In the genomic region with DNA sequence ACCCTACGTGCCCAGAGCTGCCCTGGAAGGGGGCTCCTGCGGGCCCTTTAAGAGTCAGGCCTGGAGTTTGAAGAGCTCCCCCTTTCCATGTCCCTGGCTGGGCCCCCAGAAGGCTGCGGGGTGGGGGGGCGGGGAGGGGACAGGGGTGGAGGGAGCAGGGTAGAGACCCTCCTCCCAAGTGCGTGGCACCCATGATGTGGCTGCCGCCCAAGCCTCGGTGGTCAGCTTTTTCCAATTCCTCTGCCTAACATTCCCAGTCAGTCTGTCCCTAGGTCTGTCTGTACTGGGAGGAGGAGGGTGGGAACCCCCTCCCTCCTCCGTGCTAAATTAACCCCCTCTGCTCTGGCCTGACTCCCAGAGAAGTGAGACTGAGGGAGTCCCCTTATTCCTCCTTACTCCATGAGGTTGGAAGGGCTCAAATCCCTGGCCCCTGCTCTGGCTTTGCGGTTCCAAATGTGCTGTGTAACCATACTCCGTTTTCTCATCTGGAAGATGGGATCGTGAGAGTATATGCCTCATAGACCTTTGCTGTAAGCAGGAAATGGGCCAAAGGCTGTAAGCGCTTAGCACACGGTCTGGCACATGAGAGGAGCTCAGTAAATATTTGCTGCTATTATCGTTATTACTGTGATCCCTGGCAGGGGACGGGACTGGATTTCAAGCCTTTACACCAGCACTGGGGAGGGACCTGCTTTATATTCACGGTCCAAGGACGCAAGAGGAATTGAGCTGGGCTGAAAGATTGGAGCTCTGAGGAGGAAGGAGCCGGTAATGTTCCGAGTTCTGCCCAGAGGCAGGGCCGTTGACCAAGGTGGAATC, we compare ENCODE assay signal across 9 cellular contexts. TPM values are rescaled to one million over a fixed set of nuclear protein-coding genes. Genes with fewer than 3 reads are reported as not detected.
DNase-seq lines count a peak whose midpoint lies in the region; ATAC-seq and TF ChIP-seq lines count a peak whose summit lies in the region.
"Had no signal": no experiment of that assay in that cellular context is flagged by ENCODE, and none has a peak within 500 bp of the region (broad histone marks: within the 10 kb centered on the region; RNA-seq: fewer than 3 reads in every experiment).

No MANE protein-coding gene starts in this region.

- POLR2A ChIA-PET in activated CD4-positive, alpha-beta T cell treated with anti-CD3 and anti-CD28 coated beads, Interleukin-2, amount 10 ng/mL, durations not matched to agents 7 days and 5 days (lab: Charles Lee): no interaction called here

- peaks cover 29% of the 10 kb centered on the region for H3K4me1 Mint-ChIP-seq in activated CD4-positive, alpha-beta T cell treated with anti-CD3 and anti-CD28 coated beads, Interleukin-2, amount 10 ng/mL, durations not matched to agents 7 days and 5 days

- H4K8ac ChIP-seq in trophoblast cell (ENCODE audit: low read depth, low read length): peak overlapping the region; percentile 74

- H3K27ac ChIP-seq in RWPE2 (ENCODE audit: poor library complexity, severe bottlenecking): peak overlapping the region; percentile 93
- H3K27ac ChIP-seq in trophoblast cell (ENCODE audit: low read depth, low read length): peak overlapping the region; percentile 65

- no peak overlapping the region for H3K9ac ChIP-seq in trophoblast cell (ENCODE audit: low read length)

- H4K91ac ChIP-seq in trophoblast cell (ENCODE audit: low read depth, low read length): peak overlapping the region; percentile 88

- no peaks in the 10 kb centered on the region for H3K9me3 ChIP-seq in RWPE2 (ENCODE audit: severe bottlenecking)
- H3K9me3 ChIP-seq in trophoblast cell (ENCODE audit: insufficient read depth, low read depth, low read length): no peaks in the 10 kb centered on the region

- CTCF ChIA-PET in activated CD4-positive, alpha-beta T cell treated with anti-CD3 and anti-CD28 coated beads, Interleukin-2, amount 10 ng/mL, durations not matched to agents 7 days and 5 days (lab: Charles Lee): interaction anchor here (0.9 to 1.8 kb wide), 9 partner anchors 9 to 111 kb away, joined by 3 to 6 read pairs (median 4); a partner anchor contains a TSS

- H3K4me3 Mint-ChIP-seq in activated CD4-positive, alpha-beta T cell treated with anti-CD3 and anti-CD28 coated beads, Interleukin-2, amount 10 ng/mL, durations not matched to agents 7 days and 5 days: no peak overlapping the region
- H3K4me3 Mint-ChIP-seq: neural crest cell had no signal

- H3K27ac Mint-ChIP-seq in activated CD4-positive, alpha-beta T cell treated with anti-CD3 and anti-CD28 coated beads, Interleukin-2, amount 10 ng/mL, durations not matched to agents 7 days and 5 days: no peak overlapping the region

- no peak for TF ChIP-seq CTCF in GM12865 (IDR thresholded peaks at IDR 0.05; ENCODE audit: insufficient read depth, low read depth, low read length, missing control alignments)
- no peak for TF ChIP-seq CTCF in RWPE2 (IDR thresholded peaks at IDR 0.05; ENCODE audit: poor library complexity, severe bottlenecking)
- no peak for TF ChIP-seq CTCF in fibroblast of the aortic adventitia (IDR thresholded peaks at IDR 0.05; ENCODE audit: insufficient read depth, low read length)

- peak overlapping the region; percentile 50 for H2AFZ ChIP-seq in trophoblast cell (ENCODE audit: insufficient read depth, low read length, poor library complexity)

- peak overlapping the region; percentile 60 for H2AK5ac ChIP-seq in trophoblast cell (ENCODE audit: low read length)

- DNase-seq in GM12865 (ENCODE audit: low read depth) (peak; percentile 23), RWPE2 (ENCODE audit: low spot score) (no peak), fibroblast of the aortic adventitia (ENCODE audit: low read depth) (peak; percentile 91), trophoblast cell (peak; percentile 37 to 70), GF-D8 (lab: John Stamatoyannopoulos, UW) (no peak)
- no peak for DNase-seq in stimulated activated CD4-positive, alpha-beta T cell treated with anti-CD3 and anti-CD28 coated beads, Interleukin-15, amount 100 ng/mL, for 24 hours
- DNase-seq in activated CD4-positive, alpha-beta T cell treated with anti-CD3 and anti-CD28 coated beads, Interleukin-2, amount 10 ng/mL, durations not matched to agents 7 days and 5 days: no peak

- peaks cover 47% of the 10 kb centered on the region for H3K79me1 ChIP-seq in trophoblast cell (ENCODE audit: low read length)

- peaks cover 36% of the 10 kb centered on the region for H3K27me3 Mint-ChIP-seq in activated CD4-positive, alpha-beta T cell treated with anti-CD3 and anti-CD28 coated beads, Interleukin-2, amount 10 ng/mL, durations not matched to agents 7 days and 5 days

- H2BK5ac ChIP-seq in trophoblast cell (ENCODE audit: low read depth, low read length, poor library complexity): peak overlapping the region; percentile 78

- peak overlapping the region; percentile 84 for H2BK120ac ChIP-seq in trophoblast cell (ENCODE audit: insufficient read depth, low read length, poor library complexity)

- H3K4ac ChIP-seq in trophoblast cell (ENCODE audit: low read depth, low read length): peak overlapping the region; percentile 76

- no peaks in the 10 kb centered on the region for H3K36me3 Mint-ChIP-seq in activated CD4-positive, alpha-beta T cell treated with anti-CD3 and anti-CD28 coated beads, Interleukin-2, amount 10 ng/mL, durations not matched to agents 7 days and 5 days (ENCODE audit: low read depth)

- H3K4me2 ChIP-seq in trophoblast cell (ENCODE audit: low read length): peak overlapping the region; percentile 67

- peak overlapping the region; percentile 87 for H3K14ac ChIP-seq in trophoblast cell (ENCODE audit: low read length)

- H3K36me3 ChIP-seq in RWPE2 (ENCODE audit: low read depth) (peaks cover 13% of the 10 kb centered on the region), trophoblast cell (ENCODE audit: control insufficient read depth in 1 of 2, insufficient read depth in 2 of 2, low read length in 2 of 2) (peaks cover 10 to 12% of the 10 kb centered on the region in 2 experiments)

- WGBS in trophoblast cell (ENCODE audit: extremely low coverage, insufficient coverage, insufficient read length): no CpG with 5 or more reads among the region's 20 CpGs

- H4K12ac ChIP-seq in trophoblast cell (ENCODE audit: low read depth, low read length): peak overlapping the region; percentile 23

- no peak overlapping the region; the same call in 1 of the 2 replicates for H3K4me3 ChIP-seq in GM12865 (ENCODE audit: low read depth, low read length)
- H3K4me3 ChIP-seq in RWPE2 (ENCODE audit: severe bottlenecking): peak overlapping the region; percentile 66
- peak overlapping the region; percentile 94 for H3K4me3 ChIP-seq in fibroblast of the aortic adventitia (ENCODE audit: low read depth, low read length)
- peak overlapping the region; percentile 68 for H3K4me3 ChIP-seq in trophoblast cell (ENCODE audit: low read depth, low read length)

- peak overlapping the region; percentile 70 for H3K18ac ChIP-seq in trophoblast cell (ENCODE audit: low read length)

- peaks cover 12% of the 10 kb centered on the region for H3K79me2 ChIP-seq in trophoblast cell (ENCODE audit: control insufficient read depth, insufficient read depth, low read length, poor library complexity)

- ATAC-seq in RWPE2 (ENCODE audit: low read depth): no peak
- ATAC-seq in GM18498 (IDR thresholded peaks at IDR 0.05; ENCODE audit: unreplicated experiment): no peak

- no peaks in the 10 kb centered on the region for H3K9me3 Mint-ChIP-seq in activated CD4-positive, alpha-beta T cell treated with anti-CD3 and anti-CD28 coated beads, Interleukin-2, amount 10 ng/mL, durations not matched to agents 7 days and 5 days
- H3K9me3 Mint-ChIP-seq: neural crest cell had no signal

- H2BK12ac ChIP-seq in trophoblast cell (ENCODE audit: low read length): peak overlapping the region; percentile 81

- no peak overlapping the region for H3K23ac ChIP-seq in trophoblast cell (ENCODE audit: low read length)

- no peaks in the 10 kb centered on the region for H3K27me3 ChIP-seq in RWPE2 (ENCODE audit: insufficient read depth, poor library complexity, severe bottlenecking)
- H3K27me3 ChIP-seq in trophoblast cell (ENCODE audit: insufficient read depth, low read length): no peaks in the 10 kb centered on the region

- H3K4me1 ChIP-seq in RWPE2 (ENCODE audit: insufficient read depth, poor library complexity, severe bottlenecking) (peaks cover 51% of the 10 kb centered on the region), trophoblast cell (ENCODE audit: control insufficient read depth in 1 of 2, insufficient read depth in 2 of 2, low read length in 2 of 2) (peaks cover 51 to 60% of the 10 kb centered on the region in 2 experiments)

RNA-seq across cellular contexts. Expression of a gene that starts 0.7 kb away (rescaled TPM):
- total RNA-seq in fibroblast of the aortic adventitia (ENCODE audit: low replicate concordance): 101 and 133 TPM in 2 replicates
- polyA plus RNA-seq in trophoblast cell (2013): 43.1 and 44.2 TPM in 2 replicates
- total RNA-seq in activated CD4-positive, alpha-beta T cell treated with anti-CD3 and anti-CD28 coated beads, Interleukin-2, amount 10 ng/mL, durations not matched to agents 7 days and 5 days: not detected

RNA-seq across cellular contexts. Expression of a gene that starts 59.7 kb away (rescaled TPM):
- total RNA-seq in fibroblast of the aortic adventitia (ENCODE audit: low replicate concordance): 7.9 and 11.3 TPM in 2 replicates
- polyA plus RNA-seq in trophoblast cell (2013): 9.6 and 10.2 TPM in 2 replicates
- under 1 TPM; 0.27 to 0.31 TPM for total RNA-seq in activated CD4-positive, alpha-beta T cell treated with anti-CD3 and anti-CD28 coated beads, Interleukin-2, amount 10 ng/mL, durations not matched to agents 7 days and 5 days

RNA-seq across cellular contexts. Expression of a gene that starts 59.8 kb away (rescaled TPM):
- total RNA-seq in fibroblast of the aortic adventitia (ENCODE audit: low replicate concordance): 33.3 and 59.8 TPM in 2 replicates
- 66.7 and 70.3 TPM in 2 replicates for polyA plus RNA-seq in trophoblast cell (2013)
- 10 to 100 TPM; 50.4 to 51.6 TPM for total RNA-seq in activated CD4-positive, alpha-beta T cell treated with anti-CD3 and anti-CD28 coated beads, Interleukin-2, amount 10 ng/mL, durations not matched to agents 7 days and 5 days

Comparison
In these comparisons a context has a peak if more than half of its experiments do, and no peak if none do; other contexts are left out.
1. DNase-seq: peak in GM12865 (single experiment), fibroblast of the aortic adventitia (single experiment) and trophoblast cell (2 of 2); none in RWPE2 (single experiment), stimulated activated CD4-positive, alpha-beta T cell treated with anti-CD3 and anti-CD28 coated beads, Interleukin-15, amount 100 ng/mL, for 24 hours (single experiment), GF-D8 (single experiment) and activated CD4-positive, alpha-beta T cell treated with anti-CD3 and anti-CD28 coated beads, Interleukin-2, amount 10 ng/mL, durations not matched to agents 7 days and 5 days (single experiment).
2. RNA of a gene that starts 0.7 kb away (total RNA-seq): 101 to 133 TPM in fibroblast of the aortic adventitia; not detected in activated CD4-positive, alpha-beta T cell treated with anti-CD3 and anti-CD28 coated beads, Interleukin-2, amount 10 ng/mL, durations not matched to agents 7 days and 5 days; every median in the first group is over 10 times any median in the second.